ENCODE assay signal across 11 cellular contexts in genomic region chr6:118284736-118285360, GRCh38.
DNase-seq lines count a peak whose midpoint lies in the region; FAIRE-seq and TF ChIP-seq lines count a peak whose summit lies in the region.
"Had no signal": no experiment of that assay in that cellular context is flagged by ENCODE, and none has a peak within 500 bp of the region (broad histone marks: within the 10 kb centered on the region; RNA-seq: fewer than 3 reads in every experiment).

No MANE protein-coding gene starts in this region.

- no peak overlapping the region for H2AFZ ChIP-seq in MM.1S (ENCODE audit: low read length)

- 62 to 71% methylated on average over 5 of the region's 5 CpGs for WGBS in esophagus squamous epithelium, 2 donors

- H3K4me3 ChIP-seq in DOHH2 (ENCODE audit: low read length) (no peak overlapping the region), esophagus squamous epithelium (no peak overlapping the region), MM.1S (ENCODE audit: low read length) (no peak overlapping the region)

- H3K79me2 ChIP-seq in DOHH2 (ENCODE audit: control insufficient read depth, low read length) (no peaks in the 10 kb centered on the region), MM.1S (ENCODE audit: low read length) (no peaks in the 10 kb centered on the region)

- no peak overlapping the region for H3K9ac ChIP-seq in MM.1S (ENCODE audit: low read length)

- H3K27ac Mint-ChIP-seq in neural crest cell (ENCODE audit: unreplicated experiment), result no peak overlapping the region
- H3K27ac Mint-ChIP-seq in Calu3 (ENCODE audit: unreplicated experiment), result no peak overlapping the region

- H4K20me1 ChIP-seq in DOHH2 (ENCODE audit: control insufficient read depth, insufficient read depth, low read depth, low read length) (no peaks in the 10 kb centered on the region), MM.1S (ENCODE audit: insufficient read depth, low read length) (no peaks in the 10 kb centered on the region)

- H3K4me3 Mint-ChIP-seq in neural crest cell (no peak overlapping the region), Calu3 (ENCODE audit: low read depth, unreplicated experiment) (no peak overlapping the region)

- H3K4me2 ChIP-seq in DOHH2 (ENCODE audit: low read length), result no peak overlapping the region
- H3K4me2 ChIP-seq in MM.1S (ENCODE audit: low read depth, low read length), result no peak overlapping the region

- no peak overlapping the region for H3K27ac ChIP-seq in DOHH2 (ENCODE audit: low read depth, low read length)
- peak overlapping the region in 1 of 4 donors; percentile 2 for H3K27ac ChIP-seq in esophagus squamous epithelium
- H3K27ac ChIP-seq in MM.1S (ENCODE audit: low read length), result no peak overlapping the region
- H3K27ac ChIP-seq: RWPE1 had no signal

- H3K36me3 ChIP-seq in DOHH2 (ENCODE audit: control insufficient read depth, low read length), result no peaks in the 10 kb centered on the region
- H3K36me3 ChIP-seq in esophagus squamous epithelium, result no peaks in the 10 kb centered on the region
- H3K36me3 ChIP-seq in MM.1S (replicated peaks; ENCODE audit: insufficient read depth, low read length), result no peaks in the 10 kb centered on the region

- TF ChIP-seq CTCF in DOHH2 (IDR thresholded peaks at IDR 0.05; ENCODE audit: low read depth, low read length, poor library complexity, severe bottlenecking), result peak; percentile 26
- TF ChIP-seq CTCF in neural crest cell (conservative IDR thresholded peaks at IDR 0.05), result peak; percentile 46
- TF ChIP-seq CTCF in esophagus squamous epithelium (IDR thresholded peaks at IDR 0.05), result peak in 3 of 6 experiments; percentile 10 to 29 (median 24)
- TF ChIP-seq CTCF in MM.1S (IDR thresholded peaks at IDR 0.05; ENCODE audit: low read length), result no peak
- TF ChIP-seq CTCF in Calu3 (IDR thresholded peaks at IDR 0.05; ENCODE audit: unreplicated experiment), result no peak

- TF ChIP-seq POLR2A in esophagus squamous epithelium (IDR thresholded peaks at IDR 0.05), result no peak

- no peaks in the 10 kb centered on the region for H3K27me3 Mint-ChIP-seq in neural crest cell (ENCODE audit: low read depth)
- no peaks in the 10 kb centered on the region for H3K27me3 Mint-ChIP-seq in Calu3 (ENCODE audit: unreplicated experiment)

- H3K27me3 ChIP-seq in DOHH2 (ENCODE audit: control insufficient read depth, low read length) (peaks cover 6% of the 10 kb centered on the region), esophagus squamous epithelium (no peaks in the 10 kb centered on the region), MM.1S (replicated peaks; ENCODE audit: insufficient read depth, low read length) (no peaks in the 10 kb centered on the region)

- intact Hi-C loops in esophagus squamous epithelium (cut with DNase I), result loop anchor here (10.0 kb wide), 1 partner anchor 220 kb away; no protein-coding TSS in a partner anchor
- intact Hi-C loops in Calu3 (cut with micrococcal nuclease; ENCODE audit: unreplicated experiment), result loop anchor here (1.0 to 10.0 kb wide), 5 partner anchors 224 to 826 kb away; no protein-coding TSS in a partner anchor

- H3K4me1 ChIP-seq in DOHH2 (ENCODE audit: control insufficient read depth, low read length) (no peaks in the 10 kb centered on the region), esophagus squamous epithelium (peaks cover 0 to 7% (median 0%) of the 10 kb centered on the region in 3 donors), MM.1S (ENCODE audit: low read length) (no peaks in the 10 kb centered on the region)

- CTCF ChIA-PET in Calu3 (lab: Charles Lee), result interaction anchor here (0.9 to 1.4 kb wide), 2 partner anchors 281 to 444 kb away, joined by 4 read pairs; no protein-coding TSS in a partner anchor

- H3K9me2 ChIP-seq in DOHH2 (replicated peaks; ENCODE audit: control insufficient read depth, low read length) (no peaks in the 10 kb centered on the region), MM.1S (replicated peaks; ENCODE audit: insufficient read depth, low read length) (no peaks in the 10 kb centered on the region)

- H3K9me3 Mint-ChIP-seq in neural crest cell (no peaks in the 10 kb centered on the region), Calu3 (ENCODE audit: low read depth, unreplicated experiment) (no peaks in the 10 kb centered on the region)

- BruUV-seq in Calu3 (replicated peaks; lab: Mats Ljungman, UMichigan), result no TSS peak

- no peaks in the 10 kb centered on the region for H3F3A ChIP-seq in DOHH2 (ENCODE audit: control insufficient read depth, insufficient read depth)
- no peaks in the 10 kb centered on the region for H3F3A ChIP-seq in MM.1S (ENCODE audit: insufficient read depth, low read length)

- peak; percentile 30 for DNase-seq in NCI-H510A (lab: John Stamatoyannopoulos, UW)
- DNase-seq in neural crest cell (ENCODE audit: low read depth, low spot score), result no peak
- DNase-seq in A172 (ENCODE audit: low spot score), result no peak
- no peak for DNase-seq in esophagus squamous epithelium (lab: John Stamatoyannopoulos, UW)
- DNase-seq in MM.1S, result no peak
- DNase-seq in Calu3, result no peak
- DNase-seq: activated effector memory CD4-positive, alpha-beta T cell treated with Interleukin-2 at 50 U/mL for 16 hours had no signal

- H3K4me1 Mint-ChIP-seq in neural crest cell (peaks cover 24% of the 10 kb centered on the region), Calu3 (ENCODE audit: low read depth, unreplicated experiment) (peaks cover 8% of the 10 kb centered on the region)

- H3K9me3 ChIP-seq in DOHH2 (ENCODE audit: control insufficient read depth, insufficient read depth, low read length), result no peaks in the 10 kb centered on the region
- no peaks in the 10 kb centered on the region for H3K9me3 ChIP-seq in esophagus squamous epithelium
- no peaks in the 10 kb centered on the region for H3K9me3 ChIP-seq in MM.1S (replicated peaks; ENCODE audit: insufficient read depth, low read length)

- H3K36me3 Mint-ChIP-seq in neural crest cell (ENCODE audit: low read depth) (peaks cover 3% of the 10 kb centered on the region), Calu3 (ENCODE audit: insufficient read depth, unreplicated experiment) (no peaks in the 10 kb centered on the region)

- FAIRE-seq in endometrium (lab: Jason Lieb, UNC), result peak; percentile 72
- FAIRE-seq: keratinocyte had no signal

Comparison
In these comparisons a context has a peak if more than half of its experiments do, and no peak if none do; other contexts are left out.
1. CTCF ChIP-seq: peak in DOHH2 (single experiment) and neural crest cell (single experiment); none in MM.1S (single experiment) and Calu3 (single experiment).